8 cellular contexts compared by ENCODE assay signal in the genomic region with DNA sequence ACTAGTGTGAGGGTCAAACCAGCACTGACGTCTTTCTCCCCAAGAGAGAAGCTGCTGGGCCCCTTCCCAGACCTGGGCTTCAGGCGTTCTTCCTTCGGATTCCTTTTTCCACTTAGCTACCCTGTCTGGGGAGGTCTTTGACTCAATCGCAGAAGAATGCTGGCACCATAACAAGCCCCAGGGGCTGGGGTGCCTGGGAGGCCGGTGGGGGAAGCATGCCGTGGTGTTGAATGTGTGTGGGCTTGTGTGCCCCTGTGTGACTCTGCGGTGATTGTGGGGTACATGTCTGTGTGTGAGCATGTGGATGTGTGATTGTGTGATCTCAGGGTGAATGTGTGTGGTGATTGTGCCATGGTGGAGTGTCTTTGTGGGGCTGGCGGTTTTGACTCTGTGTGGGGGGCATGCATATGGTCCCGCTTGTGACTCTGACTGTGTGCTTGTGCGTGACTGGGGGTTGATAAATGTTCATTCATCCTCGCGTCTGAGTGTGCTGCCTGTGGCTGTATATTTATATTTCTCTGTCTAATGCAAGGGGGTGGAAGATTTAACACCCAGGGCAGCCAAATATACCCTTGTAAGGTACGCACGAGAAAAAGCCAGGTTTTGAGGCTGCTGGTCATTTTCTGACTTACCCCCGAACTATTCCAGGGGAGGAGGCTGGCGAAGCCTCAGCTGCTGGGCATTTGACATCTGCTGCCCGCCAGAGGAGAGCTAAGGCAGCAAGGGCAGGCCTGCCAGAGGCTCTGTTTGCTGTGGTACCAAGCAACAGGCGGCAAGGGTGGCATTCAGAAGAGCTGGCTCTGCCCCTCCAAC. TPM values are rescaled to one million over a fixed set of nuclear protein-coding genes. Genes with fewer than 3 reads are reported as not detected.
DNase-seq lines count a peak whose midpoint lies in the region; ATAC-seq and TF ChIP-seq lines count a peak whose summit lies in the region.

No MANE protein-coding gene starts in this region.

- no peaks in the 10 kb centered on the region for H3K9me3 Mint-ChIP-seq in activated naive CD4-positive, alpha-beta T cell treated with anti-CD3 and anti-CD28 coated beads, Interleukin-2, amount 50 U/mL, for 24 hours
- no peaks in the 10 kb centered on the region for H3K9me3 Mint-ChIP-seq in activated naive CD4-positive, alpha-beta T cell treated with anti-CD3 and anti-CD28 coated beads, Interleukin-2, amount 10 ng/mL, durations not matched to agents 7 days and 5 days
- no peaks in the 10 kb centered on the region for H3K9me3 Mint-ChIP-seq in activated naive CD4-positive, alpha-beta T cell treated with anti-CD3 and anti-CD28 coated beads, Interleukin-2, amount 50 U/mL, for 72 hours

- no peak for DNase-seq in activated naive CD4-positive, alpha-beta T cell treated with anti-CD3 and anti-CD28 coated beads, Interleukin-2, amount 10 ng/mL, durations not matched to agents 7 days and 5 days
- DNase-seq in choroid plexus epithelial cell (ENCODE audit: low read depth) (peak; percentile 95), lung (ENCODE audit: low spot score) (no peak), upper lobe of left lung (no peak), NCI-H774 (lab: John Stamatoyannopoulos, UW) (no peak), DMS79 (lab: John Stamatoyannopoulos, UW) (no peak)
- no peak for DNase-seq in activated naive CD4-positive, alpha-beta T cell treated with anti-CD3 and anti-CD28 coated beads, Interleukin-2, amount 50 U/mL, for 72 hours (ENCODE audit: low spot score in 2 of 2)

- no peak for TF ChIP-seq POLR2A in upper lobe of left lung (IDR thresholded peaks at IDR 0.05)

- 61 to 74% methylated on average over 18 of the region's 18 CpGs for WGBS in lung, 2 donors
- 62 to 76% methylated on average over 15 to 18 of the region's 18 CpGs for WGBS in upper lobe of left lung, 2 donors

- H3K27me3 ChIP-seq in lung (ENCODE audit: control insufficient read depth, insufficient read depth) = no peaks in the 10 kb centered on the region
- peaks cover 0 to 10% (median 0%) of the 10 kb centered on the region in 4 donors for H3K27me3 ChIP-seq in upper lobe of left lung

- H3K27me3 Mint-ChIP-seq in activated naive CD4-positive, alpha-beta T cell treated with anti-CD3 and anti-CD28 coated beads, Interleukin-2, amount 50 U/mL, for 24 hours = peaks cover 23% of the 10 kb centered on the region
- H3K27me3 Mint-ChIP-seq in activated naive CD4-positive, alpha-beta T cell treated with anti-CD3 and anti-CD28 coated beads, Interleukin-2, amount 10 ng/mL, durations not matched to agents 7 days and 5 days = peaks cover 83% of the 10 kb centered on the region

- ATAC-seq in lung (ENCODE audit: insufficient read depth, low FRiP score) = peak; percentile 1
- ATAC-seq in upper lobe of left lung (ENCODE audit: low FRiP score in 2 of 2) = peak; percentile 2 to 66
- no peak for ATAC-seq in activated naive CD4-positive, alpha-beta T cell treated with anti-CD3 and anti-CD28 coated beads, Interleukin-2, amount 50 U/mL, for 72 hours

- peaks cover 12% of the 10 kb centered on the region for H3K4me1 Mint-ChIP-seq in activated naive CD4-positive, alpha-beta T cell treated with anti-CD3 and anti-CD28 coated beads, Interleukin-2, amount 50 U/mL, for 24 hours
- H3K4me1 Mint-ChIP-seq in activated naive CD4-positive, alpha-beta T cell treated with anti-CD3 and anti-CD28 coated beads, Interleukin-2, amount 10 ng/mL, durations not matched to agents 7 days and 5 days = peaks cover 10% of the 10 kb centered on the region

- H3K4me1 ChIP-seq in lung (ENCODE audit: control insufficient read depth in 2 of 2, insufficient read depth in 2 of 2, low read length in 2 of 2) = peaks cover 0 to 17% of the 10 kb centered on the region in 2 donors
- H3K4me1 ChIP-seq in upper lobe of left lung = peaks cover 20 to 29% (median 26%) of the 10 kb centered on the region in 4 donors

- H3K27ac ChIP-seq in lung (ENCODE audit: low read depth in 1 of 2, low read length in 1 of 2) (peak overlapping the region in 1 of 2 donors; percentile 26), upper lobe of left lung (peak overlapping the region; percentile 67 to 91 (median 86))

- no peak for TF ChIP-seq EP300 in upper lobe of left lung (IDR thresholded peaks at IDR 0.05)

- H3K4me3 ChIP-seq in choroid plexus epithelial cell (ENCODE audit: low read depth, low read length) (peak overlapping the region; percentile 70), lung (no peak overlapping the region), upper lobe of left lung (peak overlapping the region in 3 of 4 donors; percentile 73 to 75 (median 73))

- no peaks in the 10 kb centered on the region for H3K36me3 ChIP-seq in lung (ENCODE audit: control insufficient read depth in 2 of 2, insufficient read depth in 2 of 2, low read length in 2 of 2)
- H3K36me3 ChIP-seq in upper lobe of left lung = no peaks in the 10 kb centered on the region

- no peak for TF ChIP-seq CTCF in choroid plexus epithelial cell (conservative IDR thresholded peaks at IDR 0.05; ENCODE audit: low read depth, low read length)
- TF ChIP-seq CTCF in lung (IDR thresholded peaks at IDR 0.05; ENCODE audit: control extremely low read depth, extremely low read depth) = no peak
- no peak for TF ChIP-seq CTCF in upper lobe of left lung (IDR thresholded peaks at IDR 0.05)

- CTCF ChIA-PET in activated naive CD4-positive, alpha-beta T cell treated with anti-CD3 and anti-CD28 coated beads, Interleukin-2, amount 10 ng/mL, durations not matched to agents 7 days and 5 days (lab: Charles Lee) = interaction anchor here (3.4 kb wide), 1 partner anchor 9 kb away, joined by 13 read pairs; no protein-coding TSS in a partner anchor

- H3K4me3 Mint-ChIP-seq in activated naive CD4-positive, alpha-beta T cell treated with anti-CD3 and anti-CD28 coated beads, Interleukin-2, amount 50 U/mL, for 24 hours = peak overlapping the region; percentile 4
- no peak overlapping the region for H3K4me3 Mint-ChIP-seq in activated naive CD4-positive, alpha-beta T cell treated with anti-CD3 and anti-CD28 coated beads, Interleukin-2, amount 10 ng/mL, durations not matched to agents 7 days and 5 days

- no peak overlapping the region for H3K27ac Mint-ChIP-seq in activated naive CD4-positive, alpha-beta T cell treated with anti-CD3 and anti-CD28 coated beads, Interleukin-2, amount 50 U/mL, for 24 hours
- H3K27ac Mint-ChIP-seq in activated naive CD4-positive, alpha-beta T cell treated with anti-CD3 and anti-CD28 coated beads, Interleukin-2, amount 10 ng/mL, durations not matched to agents 7 days and 5 days = no peak overlapping the region
- H3K27ac Mint-ChIP-seq in activated naive CD4-positive, alpha-beta T cell treated with anti-CD3 and anti-CD28 coated beads, Interleukin-2, amount 50 U/mL, for 72 hours = no peak overlapping the region

- peaks cover 2% of the 10 kb centered on the region for H3K36me3 Mint-ChIP-seq in activated naive CD4-positive, alpha-beta T cell treated with anti-CD3 and anti-CD28 coated beads, Interleukin-2, amount 50 U/mL, for 24 hours
- H3K36me3 Mint-ChIP-seq in activated naive CD4-positive, alpha-beta T cell treated with anti-CD3 and anti-CD28 coated beads, Interleukin-2, amount 10 ng/mL, durations not matched to agents 7 days and 5 days = peaks cover 1% of the 10 kb centered on the region
- H3K36me3 Mint-ChIP-seq in activated naive CD4-positive, alpha-beta T cell treated with anti-CD3 and anti-CD28 coated beads, Interleukin-2, amount 50 U/mL, for 72 hours = peaks cover 5 to 7% of the 10 kb centered on the region in 2 donors

- H3K9me3 ChIP-seq in lung (ENCODE audit: control insufficient read depth in 2 of 2, insufficient read depth in 1 of 2, low read length in 1 of 2) (no peaks in the 10 kb centered on the region), upper lobe of left lung (no peaks in the 10 kb centered on the region)

RNA-seq across cellular contexts. Expression of a gene that starts 1.1 kb away (rescaled TPM):
- total RNA-seq in lung = 10 to 100 TPM in 1 of 2 donors, 1 to 10 TPM in 1; 6.0 to 15.4 TPM
- 1 to 10 TPM; 2.0 to 5.4 TPM for polyA plus RNA-seq in lung
- 10 to 100 TPM; 12.0 to 33.5 (median 25.8) TPM for total RNA-seq in upper lobe of left lung
- total RNA-seq in activated naive CD4-positive, alpha-beta T cell treated with anti-CD3 and anti-CD28 coated beads, Interleukin-2, amount 50 U/mL, for 72 hours = not detected

RNA-seq across cellular contexts. Expression of a gene that starts 52.7 kb away (rescaled TPM):
- total RNA-seq in lung (100 to 1,000 TPM; 151 to 205 TPM), upper lobe of left lung (100 to 1,000 TPM in 5 of 6 donors, 10 to 100 TPM in 1; 72.8 to 161 (median 131) TPM)
- 10 to 100 TPM; 37.7 to 63.5 TPM for polyA plus RNA-seq in lung
- total RNA-seq in activated naive CD4-positive, alpha-beta T cell treated with anti-CD3 and anti-CD28 coated beads, Interleukin-2, amount 50 U/mL, for 72 hours = 100 to 1,000 TPM; 346 to 359 TPM

RNA-seq across cellular contexts. Expression of a gene that starts 53.3 kb away (rescaled TPM):
- total RNA-seq in lung = 10 to 100 TPM; 26.7 to 40.1 TPM
- 10 to 100 TPM; 52.5 to 86.1 TPM for polyA plus RNA-seq in lung
- total RNA-seq in upper lobe of left lung = 10 to 100 TPM; 24.4 to 43.9 (median 37.3) TPM
- total RNA-seq in activated naive CD4-positive, alpha-beta T cell treated with anti-CD3 and anti-CD28 coated beads, Interleukin-2, amount 50 U/mL, for 72 hours = 10 to 100 TPM; 53.2 to 58.5 TPM

Comparison
In these comparisons a context has a peak if more than half of its experiments do, and no peak if none do; other contexts are left out.
1. ATAC-seq: peak in lung (single experiment) and upper lobe of left lung (2 of 2); none in activated naive CD4-positive, alpha-beta T cell treated with anti-CD3 and anti-CD28 coated beads, Interleukin-2, amount 50 U/mL, for 72 hours (0 of 2).
2. RNA of a gene that starts 1.1 kb away (total RNA-seq): 12.0 to 33.5 TPM in upper lobe of left lung and 6.0 to 15.4 TPM in lung; not detected in activated naive CD4-positive, alpha-beta T cell treated with anti-CD3 and anti-CD28 coated beads, Interleukin-2, amount 50 U/mL, for 72 hours; every median in the first group is over 4 times any median in the second.